14 cellular contexts compared by ENCODE assay signal in the genomic region with DNA sequence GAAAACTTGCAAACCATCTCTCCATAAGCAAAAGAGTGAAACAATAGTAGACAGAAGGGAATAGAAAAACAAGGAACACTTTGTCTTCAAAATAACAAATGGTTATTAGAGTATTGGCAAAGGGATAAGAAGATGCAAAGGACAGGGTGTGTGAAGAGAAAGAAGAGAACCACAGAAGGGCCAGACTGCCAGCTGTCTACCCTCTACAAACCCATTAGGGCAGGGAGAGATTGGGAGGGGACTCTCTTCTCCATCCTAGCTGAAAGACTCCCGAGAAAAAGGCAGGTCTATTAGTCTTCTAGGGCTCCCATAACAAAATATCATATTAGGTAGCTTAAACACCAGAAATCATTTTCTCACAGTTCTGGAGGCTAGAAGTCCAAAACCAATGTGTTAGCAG.
DNase-seq lines count a peak whose midpoint lies in the region; ATAC-seq and TF ChIP-seq lines count a peak whose summit lies in the region.
"Had no signal": no experiment of that assay in that cellular context is flagged by ENCODE, and none has a peak within 500 bp of the region (broad histone marks: within the 10 kb centered on the region; RNA-seq: fewer than 3 reads in every experiment).

No MANE protein-coding gene starts in this region.

- peak; percentile 26 for DNase-seq in NCI-H446 treated with DMSO at 0.1 percent for 48 hours (lab: John Stamatoyannopoulos, UW)
- DNase-seq in NCI-H446 (lab: John Stamatoyannopoulos, UW) = no peak
- DNase-seq in left ventricle myocardium superior = no peak
- DNase-seq in Right ventricle myocardium inferior (ENCODE audit: missing footprints) = no peak
- DNase-seq in stimulated activated naive CD4-positive, alpha-beta T cell treated with Interleukin-2 at 50 U/mL for 16 hours (lab: John Stamatoyannopoulos, UW) = no peak
- DNase-seq in globus pallidus (ENCODE audit: low spot score) = no peak
- DNase-seq in activated naive CD4-positive, alpha-beta T cell treated with Interleukin-2 at 50 U/mL for 16 hours = no peak
- DNase-seq: AML-193; Caco-2; CD8-positive, alpha-beta memory T cell; DND-41; GF-D8 had no signal

- no peaks in the 10 kb centered on the region for H3K27me3 Mint-ChIP-seq in nephron (ENCODE audit: low read depth)

- ATAC-seq in left ventricle myocardium superior (peak; percentile 23), Right ventricle myocardium inferior (no peak)

- TF ChIP-seq CTCF in nephron (IDR thresholded peaks at IDR 0.05; ENCODE audit: unreplicated experiment in 3 of 3) = no peak

- H3K9me3 Mint-ChIP-seq in nephron = no peaks in the 10 kb centered on the region
- H3K9me3 Mint-ChIP-seq: CD8-positive, alpha-beta memory T cell; HFFc6 had no signal

- H3K4me1 Mint-ChIP-seq in nephron = peaks cover 16% of the 10 kb centered on the region
- H3K4me1 Mint-ChIP-seq: CD8-positive, alpha-beta memory T cell had no signal

- peak overlapping the region; percentile 40 to 89 (median 81) for H3K27ac Mint-ChIP-seq in nephron
- H3K27ac Mint-ChIP-seq: CD8-positive, alpha-beta memory T cell; HFFc6 had no signal

- no peak overlapping the region for H3K4me3 Mint-ChIP-seq in nephron
- H3K4me3 Mint-ChIP-seq: CD8-positive, alpha-beta memory T cell; HFFc6 had no signal

- no peaks in the 10 kb centered on the region for H3K36me3 Mint-ChIP-seq in nephron (ENCODE audit: low read depth)
- H3K36me3 Mint-ChIP-seq: CD8-positive, alpha-beta memory T cell had no signal

- intact Hi-C loops in left ventricle myocardium superior (cut with micrococcal nuclease) (no loop called here), Right ventricle myocardium inferior (cut with DNase I) (no loop called here)
